Comparison of ENCODE assay signal across 1 cellular context in genomic region chr22:36767035-36767775, GRCh38.
TF ChIP-seq lines count a peak whose summit lies in the region.

No MANE protein-coding gene starts in this region.

TF ChIP-seq in IMR-90, 13 proteins besides CTCF, POLR2A, EP300 and RAD21:
- TF ChIP-seq MAZ (IDR thresholded peaks at IDR 0.05; ENCODE audit: borderline replicate concordance, low read depth, low read length) = no peak
TF ChIP-seq in IMR-90: peak in this region for 0.
